ENCODE assay signal across 21 cellular contexts in genomic region chr6:4819706-4820283, GRCh38. TPM values are rescaled to one million over a fixed set of nuclear protein-coding genes. Genes with fewer than 3 reads are reported as not detected.
DNase-seq lines count a peak whose midpoint lies in the region; ATAC-seq and TF ChIP-seq lines count a peak whose summit lies in the region.
"Had no signal": no experiment of that assay in that cellular context is flagged by ENCODE, and none has a peak within 500 bp of the region (broad histone marks: within the 10 kb centered on the region; RNA-seq: fewer than 3 reads in every experiment).

No MANE protein-coding gene starts in this region.

- no peak overlapping the region for H2BK120ac ChIP-seq in neuronal stem cell (ENCODE audit: low read depth, low read length)

- no peaks in the 10 kb centered on the region for H3K27me3 Mint-ChIP-seq in activated T-helper 1 cell treated with anti-CD3 and anti-CD28 coated beads, Interleukin-12 subunit alpha, Interleukin-12 subunit beta, Interleukin-2, Interleukin-4 antibody, amounts not matched to agents 30 ng/mL and 10 ng/mL and 1 ng/mL, durations not matched to agents 14 hours and 24 hours and 36 hours (ENCODE audit: insufficient read depth)
- H3K27me3 Mint-ChIP-seq: activated B cell treated with CpG ODN at 0.5 μM for 24 hours had no signal

- no peaks in the 10 kb centered on the region for H3K9me3 ChIP-seq in SK-N-SH
- H3K9me3 ChIP-seq in neuronal stem cell (replicated peaks in 1 of 2; ENCODE audit: control insufficient read depth in 2 of 2, insufficient read depth in 1 of 2, low read depth in 1 of 2, low read length in 2 of 2) = no peaks in the 10 kb centered on the region

- H2BK5ac ChIP-seq in neuronal stem cell (ENCODE audit: low read length) = no peak overlapping the region

- peak; percentile 64 for ATAC-seq in SK-N-SH treated with all-trans-retinoic acid at 6 μM for 48 hours

- H3K36me3 Mint-ChIP-seq in activated T-helper 1 cell treated with anti-CD3 and anti-CD28 coated beads, Interleukin-12 subunit alpha, Interleukin-12 subunit beta, Interleukin-2, Interleukin-4 antibody, amounts not matched to agents 30 ng/mL and 10 ng/mL and 1 ng/mL, durations not matched to agents 14 hours and 24 hours and 36 hours (ENCODE audit: low read depth) = peaks cover 1% of the 10 kb centered on the region

- H3K79me2 ChIP-seq in SK-N-SH (ENCODE audit: insufficient read depth) (peaks cover 96% of the 10 kb centered on the region), KMS-11 (ENCODE audit: insufficient read depth, low read depth) (peaks cover 100% of the 10 kb centered on the region)

- peaks cover 4% of the 10 kb centered on the region for H3K9me3 Mint-ChIP-seq in activated T-helper 1 cell treated with anti-CD3 and anti-CD28 coated beads, Interleukin-12 subunit alpha, Interleukin-12 subunit beta, Interleukin-2, Interleukin-4 antibody, amounts not matched to agents 30 ng/mL and 10 ng/mL and 1 ng/mL, durations not matched to agents 14 hours and 24 hours and 36 hours

- intact Hi-C loops in activated T-helper 1 cell treated with anti-CD3 and anti-CD28 coated beads, Interleukin-12 subunit alpha, Interleukin-12 subunit beta, Interleukin-2, Interleukin-4 antibody, amounts not matched to agents 30 ng/mL and 10 ng/mL and 1 ng/mL, durations not matched to agents 14 hours and 24 hours and 36 hours (cut with micrococcal nuclease) = no loop called here

- H2AK5ac ChIP-seq in neuronal stem cell (ENCODE audit: low read depth, low read length) = no peak overlapping the region

- WGBS in SK-N-SH (ENCODE audit: low lambda C conversion rate) = 79% methylated on average over 1 of the region's 1 CpG
- no CpG with 5 or more reads among the region's 1 CpG for WGBS in neuronal stem cell (ENCODE audit: extremely low coverage in 2 of 2, insufficient read length in 2 of 2, insufficient replicate concordance in 1 of 2), 2 donors

- H3K27ac ChIP-seq in SK-N-SH (ENCODE audit: low read depth in 2 of 2, low read length in 1 of 2) (no peak overlapping the region), KMS-11 (peak overlapping the region; percentile 8; the same call in 1 of the 2 replicates), neuronal stem cell (replicated peaks; ENCODE audit: low read length) (no peak overlapping the region)
- H3K27ac ChIP-seq: 22Rv1, BLaER1 had no signal

- H3K9me2 ChIP-seq in SK-N-SH = no peaks in the 10 kb centered on the region

- no peak for DNase-seq in SK-N-SH
- DNase-seq in fibroblast of mammary gland (ENCODE audit: low read depth) = peak; percentile 70
- no peak for DNase-seq in neuronal stem cell (ENCODE audit: low spot score)
- DNase-seq in activated T-helper 1 cell treated with anti-CD3 and anti-CD28 coated beads, Interleukin-12 subunit alpha, Interleukin-12 subunit beta, Interleukin-2, Interleukin-4 antibody, amounts not matched to agents 30 ng/mL and 10 ng/mL and 1 ng/mL, durations not matched to agents 14 hours and 24 hours and 36 hours (ENCODE audit: low spot score) = no peak
- DNase-seq in SK-N-DZ (ENCODE audit: low spot score) = no peak
- DNase-seq in NCI-H526 treated with DMSO at 0.1 percent for 48 hours (lab: John Stamatoyannopoulos, UW) = no peak
- DNase-seq: activated B cell treated with CpG ODN at 0.5 μM for 24 hours; activated CD8-positive, alpha-beta memory T cell treated with anti-CD3 and anti-CD28 coated beads for 24 hours; anterior cingulate cortex; DMS53; MM.1S; NCI-H1930; nephron progenitor cell; SHP77; stimulated activated naive CD4-positive, alpha-beta T cell; T-helper 2 cell had no signal

- no peak overlapping the region for H3K4ac ChIP-seq in neuronal stem cell (ENCODE audit: low read length)

- no peak overlapping the region for H3K4me3 ChIP-seq in SK-N-SH (ENCODE audit: low read depth in 2 of 2, low read length in 1 of 2)
- no peak overlapping the region for H3K4me3 ChIP-seq in KMS-11 (IDR thresholded peaks at IDR 0.05; ENCODE audit: insufficient read depth, low read depth, low read length)
- H3K4me3 ChIP-seq in fibroblast of mammary gland (ENCODE audit: control insufficient read depth, low read depth, low read length) = no peak overlapping the region
- H3K4me3 ChIP-seq in neuronal stem cell (ENCODE audit: low read length in 2 of 2) = no peak overlapping the region
- H3K4me3 ChIP-seq: BLaER1 had no signal

- H4K91ac ChIP-seq in neuronal stem cell (ENCODE audit: low read depth, low read length, poor library complexity) = no peak overlapping the region

- no peak overlapping the region for H2BK12ac ChIP-seq in neuronal stem cell (ENCODE audit: low read length)

- H2AFZ ChIP-seq in SK-N-SH (ENCODE audit: low read depth) (no peak overlapping the region), KMS-11 (ENCODE audit: low read depth) (no peak overlapping the region), neuronal stem cell (ENCODE audit: low read length) (no peak overlapping the region)

- no peaks in the 10 kb centered on the region for H3F3A ChIP-seq in SK-N-SH (replicated peaks; ENCODE audit: insufficient read depth)

- no peaks in the 10 kb centered on the region for H3K27me3 ChIP-seq in SK-N-SH (ENCODE audit: insufficient read depth)
- no peaks in the 10 kb centered on the region for H3K27me3 ChIP-seq in KMS-11 (ENCODE audit: insufficient read depth, low read depth)
- H3K27me3 ChIP-seq in neuronal stem cell (ENCODE audit: control insufficient read depth in 3 of 3, insufficient read depth in 3 of 3, low read depth in 1 of 3, low read length in 3 of 3) = no peaks in the 10 kb centered on the region
- H3K27me3 ChIP-seq: BLaER1 had no signal

- no peak overlapping the region for H3K4me3 Mint-ChIP-seq in activated T-helper 1 cell treated with anti-CD3 and anti-CD28 coated beads, Interleukin-12 subunit alpha, Interleukin-12 subunit beta, Interleukin-2, Interleukin-4 antibody, amounts not matched to agents 30 ng/mL and 10 ng/mL and 1 ng/mL, durations not matched to agents 14 hours and 24 hours and 36 hours
- H3K4me3 Mint-ChIP-seq: activated B cell treated with CpG ODN at 0.5 μM for 24 hours, nephron progenitor cell had no signal

- peaks cover 4% of the 10 kb centered on the region for H3K79me1 ChIP-seq in neuronal stem cell (ENCODE audit: low read depth, low read length)

- H3K9ac ChIP-seq in SK-N-SH (no peak overlapping the region), KMS-11 (no peak overlapping the region), neuronal stem cell (ENCODE audit: low read depth, low read length, poor library complexity) (no peak overlapping the region)
- H3K9ac ChIP-seq: BLaER1 had no signal

- no peak overlapping the region for H3K18ac ChIP-seq in neuronal stem cell (ENCODE audit: low read length)

- TF ChIP-seq RAD21 in SK-N-SH (IDR thresholded peaks at IDR 0.05; ENCODE audit: low read length) = no peak

- TF ChIP-seq EP300 in SK-N-SH (IDR thresholded peaks at IDR 0.05; ENCODE audit: borderline replicate concordance in 1 of 2, low read depth in 1 of 2, low read length in 1 of 2) = no peak

- H3K27ac Mint-ChIP-seq in activated T-helper 1 cell treated with anti-CD3 and anti-CD28 coated beads, Interleukin-12 subunit alpha, Interleukin-12 subunit beta, Interleukin-2, Interleukin-4 antibody, amounts not matched to agents 30 ng/mL and 10 ng/mL and 1 ng/mL, durations not matched to agents 14 hours and 24 hours and 36 hours = no peak overlapping the region
- H3K27ac Mint-ChIP-seq: activated B cell treated with CpG ODN at 0.5 μM for 24 hours; activated T-helper 2 cell treated with anti-CD3 and anti-CD28 coated beads, Interferon-gamma antibody, Interleukin-2, Interleukin-4, amounts not matched to agents 10 μg/mL and 5 μg/mL and 100 μg/mL, durations not matched to agents 14 hours and 24 hours and 36 hours had no signal

- POLR2A ChIA-PET in SK-N-SH (lab: Yijun Ruan, JAX) = no interaction called here

- no peaks in the 10 kb centered on the region for H3K36me3 ChIP-seq in SK-N-SH (replicated peaks in 1 of 2; ENCODE audit: control insufficient read depth in 1 of 2, insufficient read depth in 2 of 2, low read length in 1 of 2)
- H3K36me3 ChIP-seq in KMS-11 (ENCODE audit: insufficient read depth) = no peaks in the 10 kb centered on the region
- no peaks in the 10 kb centered on the region for H3K36me3 ChIP-seq in neuronal stem cell (replicated peaks in 1 of 2; ENCODE audit: control insufficient read depth in 2 of 2, insufficient read depth in 2 of 2, low read length in 2 of 2)

- H3K4me1 ChIP-seq in SK-N-SH (ENCODE audit: control insufficient read depth in 1 of 2, insufficient read depth in 2 of 2, low read depth in 1 of 2, low read length in 1 of 2) (no peaks in the 10 kb centered on the region; a peak in 1 of 4 replicates), KMS-11 (ENCODE audit: low read depth, poor library complexity, severe bottlenecking) (peaks cover 70% of the 10 kb centered on the region), neuronal stem cell (ENCODE audit: control insufficient read depth in 2 of 2, insufficient read depth in 1 of 2, low read depth in 1 of 2, low read length in 2 of 2) (no peaks in the 10 kb centered on the region)
- H3K4me1 ChIP-seq: BLaER1 had no signal

- H3K23ac ChIP-seq in neuronal stem cell (ENCODE audit: low read depth, low read length, poor library complexity) = peak overlapping the region; percentile 26

- no peak overlapping the region for H3K4me2 ChIP-seq in SK-N-SH
- peak overlapping the region; percentile 11; the same call in 1 of the 2 replicates for H3K4me2 ChIP-seq in KMS-11
- no peak overlapping the region for H3K4me2 ChIP-seq in neuronal stem cell (ENCODE audit: insufficient read depth, low read length, poor library complexity, severe bottlenecking)
- H3K4me2 ChIP-seq: BLaER1 had no signal

- no peak overlapping the region for H3K14ac ChIP-seq in neuronal stem cell (ENCODE audit: low read length)

- H4K20me1 ChIP-seq in SK-N-SH (ENCODE audit: insufficient read depth) = peaks cover 39% of the 10 kb centered on the region
- peaks cover 63% of the 10 kb centered on the region for H4K20me1 ChIP-seq in KMS-11 (ENCODE audit: insufficient read depth)

- no peaks in the 10 kb centered on the region for H3K4me1 Mint-ChIP-seq in activated T-helper 1 cell treated with anti-CD3 and anti-CD28 coated beads, Interleukin-12 subunit alpha, Interleukin-12 subunit beta, Interleukin-2, Interleukin-4 antibody, amounts not matched to agents 30 ng/mL and 10 ng/mL and 1 ng/mL, durations not matched to agents 14 hours and 24 hours and 36 hours (ENCODE audit: low read depth)

- CTCF ChIA-PET in SK-N-SH (lab: Yijun Ruan, JAX) = interaction anchor here (1.0 kb wide), 1 partner anchor 8 kb away, joined by 3 read pairs; no protein-coding TSS in a partner anchor

- TF ChIP-seq CTCF in SK-N-SH (IDR thresholded peaks at IDR 0.05) (no peak), KMS-11 (conservative IDR thresholded peaks at IDR 0.05; ENCODE audit: low read depth, low read length) (no peak), fibroblast of mammary gland (conservative IDR thresholded peaks at IDR 0.05; ENCODE audit: control insufficient read depth, insufficient read depth, low read depth, low read length) (no peak)

- no peak overlapping the region for H4K8ac ChIP-seq in neuronal stem cell (ENCODE audit: low read depth, low read length)

- no peak overlapping the region for H2BK15ac ChIP-seq in neuronal stem cell (ENCODE audit: low read length)

RNA-seq across cellular contexts. Expression of gene CDYL, which starts 43.6 kb away (rescaled TPM):
- 13.3 and 14.3 TPM in 2 replicates for polyA plus RNA-seq in SK-N-SH (2012; rRNA removed)
- polyA plus RNA-seq in SK-N-SH (2012; cell fraction: cytosol; rRNA removed) = 16.0 and 16.6 TPM in 2 replicates
- 12.9 and 16.3 TPM in 2 replicates for polyA plus RNA-seq in SK-N-SH (2012; cell fraction: nucleus; rRNA removed)
- 31.7 TPM for polyA plus RNA-seq in neuronal stem cell (2013, experiment 1 of 2)
- polyA plus RNA-seq in neuronal stem cell (2013, experiment 2 of 2) = 30.2 TPM
- 26.8 and 29.5 TPM in 2 replicates for total RNA-seq in activated T-helper 1 cell treated with anti-CD3 and anti-CD28 coated beads, Interleukin-12 subunit alpha, Interleukin-12 subunit beta, Interleukin-2, Interleukin-4 antibody, amounts not matched to agents 30 ng/mL and 10 ng/mL and 1 ng/mL, durations not matched to agents 14 hours and 24 hours and 36 hours
- polyA plus RNA-seq in SK-N-DZ (2014; cell fraction: cytosol; rRNA removed) = 12.8 and 18.9 TPM in 2 replicates
- 17.0 and 19.4 TPM in 2 replicates for polyA plus RNA-seq in SK-N-DZ (2014; cell fraction: nucleus; rRNA removed)
